8 cellular contexts compared by ENCODE assay signal in genomic region chr16:66551362-66551761, GRCh38. TPM values are rescaled to one million over a fixed set of nuclear protein-coding genes. Genes with fewer than 3 reads are reported as not detected.
DNase-seq lines count a peak whose midpoint lies in the region; ATAC-seq and TF ChIP-seq lines count a peak whose summit lies in the region.

No MANE protein-coding gene starts in this region.

- TF ChIP-seq CTCF in GM10248 (IDR thresholded peaks at IDR 0.05; ENCODE audit: control extremely low read depth, extremely low read depth, low read depth, missing control alignments) (peak; percentile 2), brain microvascular endothelial cell (IDR thresholded peaks at IDR 0.05; ENCODE audit: low read depth, low read length, missing control alignments) (peak; percentile 56), omental fat pad (IDR thresholded peaks at IDR 0.05) (no peak)

- no peaks in the 10 kb centered on the region for H3K9me3 Mint-ChIP-seq in T-helper 2 cell treated with Interferon-gamma antibody and Interleukin-4, amounts not matched to agents 5 μg/mL and 100 μg/mL, for 36 hours

- no peak overlapping the region for H3K27ac ChIP-seq in brain microvascular endothelial cell

- CTCF ChIA-PET in GM10248 (lab: Yijun Ruan, JAX), result interaction anchor here (1.1 to 5.3 kb wide), 14 partner anchors 9 to 75 kb away, joined by 3 to 33 read pairs (median 4); no protein-coding TSS in a partner anchor

- POLR2A ChIA-PET in GM10248 (lab: Yijun Ruan, JAX), result interaction anchor here (0.6 kb wide), 1 partner anchor 52 kb away, joined by 3 read pairs; no protein-coding TSS in a partner anchor

- H3K27ac Mint-ChIP-seq in T-helper 2 cell treated with Interferon-gamma antibody and Interleukin-4, amounts not matched to agents 5 μg/mL and 100 μg/mL, for 36 hours, result peak overlapping the region; percentile 92

- peak overlapping the region; percentile 98 for H3K4me3 Mint-ChIP-seq in T-helper 2 cell treated with Interferon-gamma antibody and Interleukin-4, amounts not matched to agents 5 μg/mL and 100 μg/mL, for 36 hours

- H3K36me3 Mint-ChIP-seq in T-helper 2 cell treated with Interferon-gamma antibody and Interleukin-4, amounts not matched to agents 5 μg/mL and 100 μg/mL, for 36 hours (ENCODE audit: low read depth), result peaks cover 39% of the 10 kb centered on the region

- ATAC-seq in omental fat pad (ENCODE audit: low FRiP score), result no peak
- no peak for ATAC-seq in HG03097 (IDR thresholded peaks at IDR 0.05; ENCODE audit: low FRiP score, unreplicated experiment)

- H3K27me3 Mint-ChIP-seq in T-helper 2 cell treated with Interferon-gamma antibody and Interleukin-4, amounts not matched to agents 5 μg/mL and 100 μg/mL, for 36 hours (ENCODE audit: low read depth), result no peaks in the 10 kb centered on the region

- DNase-seq in GM10248 (ENCODE audit: extremely low spot score), result peak; percentile 53
- peak; percentile 59 for DNase-seq in M059J (ENCODE audit: low read depth)
- peak; percentile 63 for DNase-seq in T-helper 2 cell treated with Interferon-gamma antibody and Interleukin-4, amounts not matched to agents 5 μg/mL and 100 μg/mL, for 36 hours (ENCODE audit: low spot score)
- no peak for DNase-seq in brain microvascular endothelial cell
- DNase-seq in medulla oblongata (ENCODE audit: extremely low spot score), result peak; percentile 46
- DNase-seq in stimulated activated naive CD4-positive, alpha-beta T cell (lab: John Stamatoyannopoulos, UW), result peak; percentile 23 to 60 (median 52)
- DNase-seq in omental fat pad (ENCODE audit: low spot score), result no peak

- H3K36me3 ChIP-seq in brain microvascular endothelial cell (replicated peaks), result no peaks in the 10 kb centered on the region

- H3K4me1 Mint-ChIP-seq in T-helper 2 cell treated with Interferon-gamma antibody and Interleukin-4, amounts not matched to agents 5 μg/mL and 100 μg/mL, for 36 hours (ENCODE audit: low read depth), result peaks cover 68% of the 10 kb centered on the region

- no peaks in the 10 kb centered on the region for H3K27me3 ChIP-seq in brain microvascular endothelial cell (replicated peaks)

- H3K4me3 ChIP-seq in brain microvascular endothelial cell (ENCODE audit: low read depth, low read length), result no peak overlapping the region

- in situ Hi-C loops in brain microvascular endothelial cell (cut with HindIII; ENCODE audit: low pct_ligation_motif_present, low sequenced_read_pairs), result no loop called here

RNA-seq across cellular contexts. Expression of gene CKLF, which starts 1.0 kb away (rescaled TPM):
- 145 and 165 TPM in 2 replicates for total RNA-seq in M059J (2014; rRNA removed; shearing (Covaris generic))
- 10 to 100 TPM; 31.6 to 68.4 (median 49.2) TPM for total RNA-seq in omental fat pad

RNA-seq across cellular contexts. Expression of gene TK2, which starts 1.4 kb away (rescaled TPM):
- total RNA-seq in M059J (2014; rRNA removed; shearing (Covaris generic)), result 13.6 and 25.2 TPM in 2 replicates
- total RNA-seq in omental fat pad, result 10 to 100 TPM; 39.9 to 69.7 (median 56.0) TPM

RNA-seq across cellular contexts. Expression of gene CMTM1, which starts 14.9 kb away (rescaled TPM):
- total RNA-seq in M059J (2014; rRNA removed; shearing (Covaris generic)), result 2.1 and 3.8 TPM in 2 replicates
- 1 to 10 TPM in 2 of 4 donors, under 1 TPM in 2; 0.93 to 1.1 (median 0.98) TPM for total RNA-seq in omental fat pad

RNA-seq across cellular contexts. Expression of gene CMTM2, which starts 27.9 kb away (rescaled TPM):
- total RNA-seq in M059J (2014; rRNA removed; shearing (Covaris generic)), result not detected in 2 replicates
- 1 to 10 TPM in 3 of 4 donors, not detected in 1; 1.1 to 5.7 (median 1.2) TPM for total RNA-seq in omental fat pad

RNA-seq across cellular contexts. Expression of gene CMTM3, which starts 53.1 kb away (rescaled TPM):
- 28.9 and 33.6 TPM in 2 replicates for total RNA-seq in M059J (2014; rRNA removed; shearing (Covaris generic))
- total RNA-seq in omental fat pad, result 10 to 100 TPM; 28.9 to 53.4 (median 43.5) TPM

Comparison
In these comparisons a context has a peak if more than half of its experiments do, and no peak if none do; other contexts are left out.
1. DNase-seq: peak in GM10248 (single experiment), M059J (single experiment), T-helper 2 cell treated with Interferon-gamma antibody and Interleukin-4, amounts not matched to agents 5 μg/mL and 100 μg/mL, for 36 hours (single experiment), medulla oblongata (single experiment) and stimulated activated naive CD4-positive, alpha-beta T cell (6 of 6); none in brain microvascular endothelial cell (single experiment) and omental fat pad (single experiment).
2. CTCF ChIP-seq: peak in GM10248 (single experiment) and brain microvascular endothelial cell (single experiment); none in omental fat pad (0 of 3).